In the genomic region with DNA sequence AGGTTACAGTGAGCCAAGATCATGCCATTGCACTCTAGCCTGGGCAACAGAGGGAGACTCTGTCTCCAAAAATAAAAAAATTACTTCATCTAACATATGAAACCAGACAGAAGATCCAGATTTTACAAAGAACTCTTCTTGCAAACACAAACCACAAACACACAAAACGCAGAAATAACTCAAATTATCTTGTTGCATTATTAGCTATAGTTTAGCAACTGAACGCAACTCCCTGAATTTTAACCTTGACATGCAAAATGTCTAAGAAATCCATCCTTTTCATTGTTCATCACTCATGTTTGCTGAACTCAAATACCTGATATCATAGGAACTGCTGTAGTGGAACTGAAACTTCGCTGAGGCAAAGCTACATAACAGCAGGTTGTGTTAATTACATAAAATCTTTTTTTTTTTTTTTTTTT, we compare ENCODE assay signal across 20 cellular contexts.
DNase-seq lines count a peak whose midpoint lies in the region; ATAC-seq and TF ChIP-seq lines count a peak whose summit lies in the region.
"Had no signal": no experiment of that assay in that cellular context is flagged by ENCODE, and none has a peak within 500 bp of the region (broad histone marks: within the 10 kb centered on the region; RNA-seq: fewer than 3 reads in every experiment).

No MANE protein-coding gene starts in this region.

- intact Hi-C loops in activated CD4-positive, alpha-beta T cell treated with anti-CD3 and anti-CD28 coated beads, Interleukin-2, amount 10 ng/mL, durations not matched to agents 24 days and 14 days (cut with micrococcal nuclease), result loop anchor here (2.0 to 5.0 kb wide), 3 partner anchors 199 to 606 kb away; a partner anchor contains a TSS
- intact Hi-C loops in Right ventricle myocardium inferior (cut with DNase I), result no loop called here

- peaks cover 58% of the 10 kb centered on the region for H3K36me3 Mint-ChIP-seq in activated CD4-positive, alpha-beta T cell treated with anti-CD3 and anti-CD28 coated beads, Interleukin-2, amount 10 ng/mL, durations not matched to agents 24 days and 14 days (ENCODE audit: low read depth)
- peaks cover 10 to 16% of the 10 kb centered on the region in 2 donors for H3K36me3 Mint-ChIP-seq in naive B cell

- H3K4me3 Mint-ChIP-seq in activated CD4-positive, alpha-beta T cell treated with anti-CD3 and anti-CD28 coated beads, Interleukin-2, amount 10 ng/mL, durations not matched to agents 24 days and 14 days, result no peak overlapping the region
- H3K4me3 Mint-ChIP-seq in naive B cell, result peak overlapping the region in 7 of 8 donors; percentile 1 to 74 (median 38)
- H3K4me3 Mint-ChIP-seq: endodermal cell, neural progenitor cell had no signal

- DNase-seq in activated CD4-positive, alpha-beta T cell treated with anti-CD3 and anti-CD28 coated beads, Interleukin-2, amount 10 ng/mL, durations not matched to agents 24 days and 14 days, result no peak
- DNase-seq in activated CD4-positive, alpha-beta T cell treated with anti-CD3 and anti-CD28 coated beads, Interleukin-2, amount 50 U/mL, for 4 hours, result no peak
- DNase-seq in GM20000 (ENCODE audit: low spot score) (peak; percentile 61), naive B cell (peak; percentile 38), Right ventricle myocardium inferior (ENCODE audit: missing footprints) (no peak), Kasumi-1 (lab: John Stamatoyannopoulos, UW) (no peak), amygdala (lab: John Stamatoyannopoulos, UW) (no peak)
- DNase-seq: activated CD4-positive, CD25-positive, alpha-beta regulatory T cell; activated effector memory CD4-positive, alpha-beta T cell treated with anti-CD3 and anti-CD28 coated beads, Interleukin-2, amount 50 U/mL, for 16 hours; anterior cingulate cortex; cerebellar nuclear complex; endodermal cell; GOT3; hippocampal formation; kidney glomerular epithelial cell; MV-4-11; retina; uterus had no signal

- no peaks in the 10 kb centered on the region for H3K27me3 Mint-ChIP-seq in activated CD4-positive, alpha-beta T cell treated with anti-CD3 and anti-CD28 coated beads, Interleukin-2, amount 10 ng/mL, durations not matched to agents 24 days and 14 days
- H3K27me3 Mint-ChIP-seq in naive B cell, result no peaks in the 10 kb centered on the region

- peak overlapping the region; percentile 29 for H3K27ac Mint-ChIP-seq in activated CD4-positive, alpha-beta T cell treated with anti-CD3 and anti-CD28 coated beads, Interleukin-2, amount 10 ng/mL, durations not matched to agents 24 days and 14 days
- peak overlapping the region; percentile 67 to 94 (median 88) for H3K27ac Mint-ChIP-seq in naive B cell
- H3K27ac Mint-ChIP-seq: endodermal cell, neural progenitor cell had no signal

- H3K9me3 Mint-ChIP-seq in activated CD4-positive, alpha-beta T cell treated with anti-CD3 and anti-CD28 coated beads, Interleukin-2, amount 10 ng/mL, durations not matched to agents 24 days and 14 days, result peaks cover 9% of the 10 kb centered on the region
- no peaks in the 10 kb centered on the region for H3K9me3 Mint-ChIP-seq in naive B cell

- peaks cover 36% of the 10 kb centered on the region for H3K4me1 Mint-ChIP-seq in activated CD4-positive, alpha-beta T cell treated with anti-CD3 and anti-CD28 coated beads, Interleukin-2, amount 10 ng/mL, durations not matched to agents 24 days and 14 days
- H3K4me1 Mint-ChIP-seq in naive B cell, result peaks cover 26 to 34% (median 31%) of the 10 kb centered on the region in 3 donors
- H3K4me1 Mint-ChIP-seq: endodermal cell, neural progenitor cell had no signal

- TF ChIP-seq CTCF in GM20000 (IDR thresholded peaks at IDR 0.05; ENCODE audit: extremely low read depth, missing control alignments), result no peak

- ATAC-seq in HG03439 (IDR thresholded peaks at IDR 0.05; ENCODE audit: unreplicated experiment) (peak; percentile 49), naive B cell (ENCODE audit: low read depth in 2 of 2) (peak; percentile 69 to 70), Right ventricle myocardium inferior (no peak)

Comparison
In these comparisons a context has a peak if more than half of its experiments do, and no peak if none do; other contexts are left out.
1. DNase-seq: peak in GM20000 (single experiment) and naive B cell (single experiment); none in activated CD4-positive, alpha-beta T cell treated with anti-CD3 and anti-CD28 coated beads, Interleukin-2, amount 10 ng/mL, durations not matched to agents 24 days and 14 days (single experiment), activated CD4-positive, alpha-beta T cell treated with anti-CD3 and anti-CD28 coated beads, Interleukin-2, amount 50 U/mL, for 4 hours (0 of 2), Right ventricle myocardium inferior (single experiment), Kasumi-1 (0 of 2) and amygdala (0 of 56).